In the genomic region with DNA sequence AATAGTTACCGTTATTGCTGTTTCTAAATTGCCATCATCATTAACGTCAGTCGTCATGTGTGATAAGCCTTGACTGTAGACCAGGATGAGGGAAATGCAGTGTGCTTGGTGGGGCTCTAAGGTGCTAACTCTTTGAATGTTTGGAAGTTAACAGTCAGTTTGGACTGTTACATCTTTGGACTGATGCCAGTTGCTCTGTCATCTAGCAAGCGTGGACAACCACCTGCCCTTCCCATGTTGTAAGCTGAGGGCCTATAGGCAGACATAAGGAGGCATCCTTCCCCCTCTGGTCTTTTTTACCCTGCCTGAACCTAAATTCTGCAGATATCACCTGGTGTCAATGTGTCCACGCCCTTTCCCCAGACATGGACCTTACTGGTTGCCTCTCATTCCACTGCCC, we compare ENCODE assay signal across 17 cellular contexts.
DNase-seq lines count a peak whose midpoint lies in the region; ATAC-seq and TF ChIP-seq lines count a peak whose summit lies in the region.
"Had no signal": no experiment of that assay in that cellular context is flagged by ENCODE, and none has a peak within 500 bp of the region (broad histone marks: within the 10 kb centered on the region; RNA-seq: fewer than 3 reads in every experiment).

No MANE protein-coding gene starts in this region.

- H3K9me3 ChIP-seq in heart left ventricle = no peaks in the 10 kb centered on the region
- H3K9me3 ChIP-seq in skeletal muscle tissue (ENCODE audit: control insufficient read depth in 3 of 3, low read length in 3 of 3) = no peaks in the 10 kb centered on the region
- H3K9me3 ChIP-seq: esophagus squamous epithelium, SK-N-SH had no signal

- H3K27me3 ChIP-seq in heart left ventricle (no peaks in the 10 kb centered on the region), HL-60 (ENCODE audit: insufficient read depth, poor library complexity, severe bottlenecking) (no peaks in the 10 kb centered on the region), skeletal muscle tissue (ENCODE audit: control insufficient read depth in 3 of 3, insufficient read depth in 3 of 3, low read length in 3 of 3) (no peaks in the 10 kb centered on the region)
- H3K27me3 ChIP-seq: esophagus squamous epithelium, hepatocyte had no signal

- H3K27me3 Mint-ChIP-seq in effector memory CD8-positive, alpha-beta T cell = no peaks in the 10 kb centered on the region

- DNase-seq in heart left ventricle (no peak), Right ventricle myocardium inferior (ENCODE audit: missing footprints) (no peak), HL-60 (ENCODE audit: low read depth in 1 of 2, low spot score in 1 of 2) (peak in 1 of 2 experiments; percentile 35)
- no peak for DNase-seq in effector memory CD8-positive, alpha-beta T cell
- DNase-seq: activated CD8-positive, alpha-beta memory T cell treated with anti-CD3 and anti-CD28 coated beads for 24 hours; activated gamma-delta T cell; DMS 273 treated with DMSO at 0.1 percent for 48 hours; esophagus squamous epithelium; NCI-H1694; NCI-H524; PC-3; SK-N-SH; stimulated activated CD4-positive, alpha-beta T cell treated with anti-CD3 and anti-CD28 coated beads, Interleukin-4, amount 100 ng/mL, for 1 hour had no signal

- 48 to 63% (median 52%) methylated on average over 5 of the region's 5 CpGs for WGBS in heart left ventricle, 4 donors

- TF ChIP-seq POLR2A in heart left ventricle (IDR thresholded peaks at IDR 0.05) = no peak

- TF ChIP-seq CTCF in heart left ventricle (IDR thresholded peaks at IDR 0.05) (no peak), HL-60 (IDR thresholded peaks at IDR 0.05; ENCODE audit: insufficient read depth, low read length) (no peak)

- H3K4me1 ChIP-seq in heart left ventricle = peaks cover 4 to 89% (median 64%) of the 10 kb centered on the region in 12 donors
- H3K4me1 ChIP-seq in skeletal muscle tissue (ENCODE audit: control insufficient read depth in 3 of 3, insufficient read depth in 3 of 3, low read length in 3 of 3) = peaks cover 14 to 38% (median 19%) of the 10 kb centered on the region in 3 donors

- H3K4me3 ChIP-seq in heart left ventricle = no peak overlapping the region
- H3K4me3 ChIP-seq in HL-60 (replicated peaks; ENCODE audit: insufficient read depth, low read length) = no peak overlapping the region
- no peak overlapping the region for H3K4me3 ChIP-seq in skeletal muscle tissue (ENCODE audit: low read length in 3 of 3)
- H3K4me3 ChIP-seq: esophagus squamous epithelium, hepatocyte had no signal

- peaks cover 61 to 76% of the 10 kb centered on the region in 2 donors for H3K4me1 Mint-ChIP-seq in effector memory CD8-positive, alpha-beta T cell (ENCODE audit: low read depth in 2 of 2)

- H3K9ac ChIP-seq in skeletal muscle tissue (ENCODE audit: low read depth in 1 of 3, low read length in 3 of 3) = no peak overlapping the region
- H3K9ac ChIP-seq: SK-N-SH had no signal

- H3K36me3 ChIP-seq in heart left ventricle (peaks cover 0 to 39% (median 14%) of the 10 kb centered on the region in 9 donors), skeletal muscle tissue (ENCODE audit: control insufficient read depth in 3 of 3, insufficient read depth in 3 of 3, low read length in 3 of 3) (peaks cover 6 to 13% (median 11%) of the 10 kb centered on the region in 3 donors)

- peak overlapping the region; percentile 88 to 94 for H3K27ac Mint-ChIP-seq in effector memory CD8-positive, alpha-beta T cell

- peaks cover 43% of the 10 kb centered on the region for H3K36me3 Mint-ChIP-seq in effector memory CD8-positive, alpha-beta T cell (ENCODE audit: insufficient read depth)

- H3K27ac ChIP-seq in heart left ventricle = peak overlapping the region in 11 of 12 donors; percentile 16 to 85 (median 58)
- H3K27ac ChIP-seq in HL-60 (replicated peaks) = peak overlapping the region; percentile 12; the same call in 1 of the 2 replicates
- peak overlapping the region; percentile 15 for H3K27ac ChIP-seq in skeletal muscle tissue (ENCODE audit: low read depth, low read length)
- H3K27ac ChIP-seq: esophagus squamous epithelium, hepatocyte had no signal

- H3K9me3 Mint-ChIP-seq in effector memory CD8-positive, alpha-beta T cell = no peaks in the 10 kb centered on the region

- intact Hi-C loops in heart left ventricle (cut with DNase I) = no loop called here
- intact Hi-C loops in Right ventricle myocardium inferior (cut with DNase I) = no loop called here

- peak overlapping the region; percentile 18 to 38 for H3K4me3 Mint-ChIP-seq in effector memory CD8-positive, alpha-beta T cell

- ATAC-seq in heart left ventricle (peak in 2 of 4 donors; percentile 2 to 14), Right ventricle myocardium inferior (no peak), GM21529 (IDR thresholded peaks at IDR 0.05; ENCODE audit: unreplicated experiment) (no peak), HG03175 (IDR thresholded peaks at IDR 0.05; ENCODE audit: unreplicated experiment) (no peak)
- ATAC-seq in effector memory CD8-positive, alpha-beta T cell (replicated peaks) = no peak
- ATAC-seq: PC-3 had no signal
